Comparison of ENCODE assay signal across 9 cellular contexts in the genomic region with DNA sequence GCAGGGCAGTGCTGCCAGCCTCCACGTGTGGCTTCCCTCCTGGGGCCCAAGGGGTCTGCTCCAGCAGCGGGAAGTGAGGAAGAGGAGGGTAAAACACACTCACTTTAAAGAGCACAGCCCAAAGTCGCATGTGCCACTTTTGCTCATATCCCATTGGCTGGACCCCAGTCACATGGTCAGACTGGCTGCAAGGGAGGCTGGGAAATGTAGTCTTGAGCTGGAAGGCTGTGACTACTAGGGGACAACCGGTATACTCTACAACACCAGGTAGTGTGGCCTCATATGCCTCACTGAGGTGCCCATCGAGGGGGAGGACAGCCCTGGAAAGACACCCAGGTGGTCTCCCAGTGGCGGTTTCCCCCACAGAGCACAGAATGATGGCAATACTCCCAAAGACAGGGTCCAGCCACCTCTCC. TPM values are rescaled to one million over a fixed set of nuclear protein-coding genes. Genes with fewer than 3 reads are reported as not detected.
DNase-seq lines count a peak whose midpoint lies in the region; ATAC-seq and TF ChIP-seq lines count a peak whose summit lies in the region.
"Had no signal": no experiment of that assay in that cellular context is flagged by ENCODE, and none has a peak within 500 bp of the region (broad histone marks: within the 10 kb centered on the region; RNA-seq: fewer than 3 reads in every experiment).

No MANE protein-coding gene starts in this region.

- no peak overlapping the region for H3K4me3 ChIP-seq in fibroblast of villous mesenchyme (ENCODE audit: low read depth, low read length)
- no peak overlapping the region for H3K4me3 ChIP-seq in osteoblast (ENCODE audit: insufficient read depth, low read length)
- H3K4me3 ChIP-seq: lower lobe of right lung had no signal

- H3K79me2 ChIP-seq in osteoblast (ENCODE audit: insufficient read depth, low read length): no peaks in the 10 kb centered on the region

- no peak overlapping the region for H3K4me2 ChIP-seq in osteoblast (ENCODE audit: insufficient read depth, low read length)

- DNase-seq in GM13977 (ENCODE audit: low spot score): peak; percentile 78
- peak; percentile 8 for DNase-seq in NCI-H510A (lab: John Stamatoyannopoulos, UW)
- peak; percentile 40 for DNase-seq in activated T-cell treated with anti-CD3 and anti-CD28 coated beads for 48 hours (ENCODE audit: low read depth)
- peak; percentile 44 for DNase-seq in fibroblast of villous mesenchyme (ENCODE audit: low read depth)
- DNase-seq in osteoblast (ENCODE audit: insufficient read length, low spot score, missing footprints): peak; percentile 92
- DNase-seq: lower lobe of right lung had no signal

- no peak overlapping the region for H2AFZ ChIP-seq in osteoblast (ENCODE audit: low read length)

- H3K9me3 ChIP-seq in osteoblast (ENCODE audit: low read depth, low read length): no peaks in the 10 kb centered on the region
- H3K9me3 ChIP-seq: lower lobe of right lung had no signal

- no peak overlapping the region for H3K27ac ChIP-seq in osteoblast (ENCODE audit: low read depth, low read length)
- H3K27ac ChIP-seq: lower lobe of right lung had no signal

- no peaks in the 10 kb centered on the region for H3K4me1 ChIP-seq in osteoblast (ENCODE audit: insufficient read depth, low read length)
- H3K4me1 ChIP-seq: lower lobe of right lung had no signal

- H3K27me3 ChIP-seq in osteoblast (ENCODE audit: insufficient read depth, low read length): peaks cover 22% of the 10 kb centered on the region

- TF ChIP-seq CTCF in GM13977 (IDR thresholded peaks at IDR 0.05; ENCODE audit: extremely low read depth, insufficient read depth, missing control alignments): no peak
- no peak for TF ChIP-seq CTCF in fibroblast of villous mesenchyme (IDR thresholded peaks at IDR 0.05; ENCODE audit: insufficient read depth, low read depth, low read length)
- TF ChIP-seq CTCF in osteoblast (IDR thresholded peaks at IDR 0.05; ENCODE audit: extremely low read depth, low read depth, low read length): no peak

- in situ Hi-C loops in GM13977 (cut with MboI; ENCODE audit: low pct_unique_long_range_greater_than_20kb, low sequenced_read_pairs, unreplicated experiment): no loop called here

- no peaks in the 10 kb centered on the region for H3K36me3 ChIP-seq in osteoblast (ENCODE audit: insufficient read depth, low read length)
- H3K36me3 ChIP-seq: lower lobe of right lung had no signal

- H4K20me1 ChIP-seq in osteoblast (ENCODE audit: insufficient read depth, low read length): no peaks in the 10 kb centered on the region

- ATAC-seq in HG02885 (IDR thresholded peaks at IDR 0.05; ENCODE audit: poor library complexity, unreplicated experiment) (no peak), GM18519 (IDR thresholded peaks at IDR 0.05; ENCODE audit: low FRiP score, unreplicated experiment) (no peak), HG02981 (IDR thresholded peaks at IDR 0.05; ENCODE audit: unreplicated experiment) (no peak)

RNA-seq across cellular contexts. Expression of a gene that starts 45.2 kb away (rescaled TPM):
- 8.4 and 9.5 TPM in 2 replicates for total RNA-seq in fibroblast of villous mesenchyme
- 0.36 and 1.5 TPM in 2 replicates for total RNA-seq in osteoblast

Comparison
In these comparisons a context has a peak if more than half of its experiments do, and no peak if none do; other contexts are left out.
1. DNase-seq: peak in every context shown above with its lines; median percentile 92 in osteoblast; 78 in GM13977; 44 in fibroblast of villous mesenchyme; 40 in activated T-cell treated with anti-CD3 and anti-CD28 coated beads for 48 hours; 8 in NCI-H510A.